Comparison of ENCODE assay signal across 11 cellular contexts in the genomic region with DNA sequence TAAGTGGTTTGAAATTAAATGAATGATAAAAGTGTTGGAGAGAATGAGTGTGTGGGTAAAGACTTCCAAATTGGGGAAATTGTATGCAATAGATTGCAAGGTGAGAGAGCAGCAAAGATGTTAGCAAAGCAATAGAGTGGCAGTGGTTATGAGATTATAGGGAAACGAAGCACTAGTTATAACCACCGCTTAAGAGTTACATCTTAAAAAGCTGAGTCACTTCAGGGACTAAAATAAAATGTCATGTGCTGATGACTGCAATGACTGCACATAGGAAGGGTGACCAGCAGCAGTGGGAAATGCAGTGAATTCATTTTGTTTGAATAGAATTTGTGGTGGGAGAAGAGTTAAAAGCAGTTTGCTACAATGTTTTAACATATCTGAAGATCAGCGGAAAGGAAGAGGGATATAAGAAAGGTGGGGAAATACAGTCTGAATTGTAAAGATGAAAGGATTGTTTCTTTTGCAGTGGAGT.
DNase-seq lines count a peak whose midpoint lies in the region; TF ChIP-seq lines count a peak whose summit lies in the region.
"Had no signal": no experiment of that assay in that cellular context is flagged by ENCODE, and none has a peak within 500 bp of the region (broad histone marks: within the 10 kb centered on the region; RNA-seq: fewer than 3 reads in every experiment).

No MANE protein-coding gene starts in this region.

- in situ Hi-C loops in Caki2 (cut with HindIII; ENCODE audit: low pct_unique_long_range_greater_than_20kb, low sequenced_read_pairs) = no loop called here
- in situ Hi-C loops in mammary epithelial cell (cut with MboI; ENCODE audit: low sequenced_read_pairs in 2 of 2) = loop anchor here (10.0 to 25.0 kb wide), 4 partner anchors 125 to 473 kb away; partner anchors contain the start of gene RAP2B (in 1 of the 2)

- H3K27me3 ChIP-seq in Loucy (ENCODE audit: insufficient read depth, low read length, poor library complexity, severe bottlenecking) (no peaks in the 10 kb centered on the region), mammary epithelial cell (ENCODE audit: insufficient read depth, low read length) (no peaks in the 10 kb centered on the region), H7 (ENCODE audit: control insufficient read depth, insufficient read depth, low read length) (no peaks in the 10 kb centered on the region), stomach (no peaks in the 10 kb centered on the region)

- BruUV-seq in mammary epithelial cell (replicated peaks; lab: Mats Ljungman, UMichigan) = no TSS peak

- H3K9ac ChIP-seq in Loucy (ENCODE audit: low read depth, low read length, poor library complexity, severe bottlenecking) (no peak overlapping the region), mammary epithelial cell (ENCODE audit: insufficient read depth, low read length) (no peak overlapping the region)

- no peaks in the 10 kb centered on the region for H3K36me3 ChIP-seq in Loucy (ENCODE audit: insufficient read depth, low read length)
- no peaks in the 10 kb centered on the region for H3K36me3 ChIP-seq in mammary epithelial cell (ENCODE audit: insufficient read depth, low read length)
- no peaks in the 10 kb centered on the region for H3K36me3 ChIP-seq in H7 (replicated peaks; ENCODE audit: control insufficient read depth, insufficient read depth, low read length)
- no peaks in the 10 kb centered on the region for H3K36me3 ChIP-seq in stomach

- H4K20me1 ChIP-seq in Loucy (ENCODE audit: insufficient read depth, low read length, poor library complexity, severe bottlenecking) = no peaks in the 10 kb centered on the region
- no peaks in the 10 kb centered on the region for H4K20me1 ChIP-seq in mammary epithelial cell (ENCODE audit: insufficient read depth, low read length)

- no peak for TF ChIP-seq EP300 in stomach (IDR thresholded peaks at IDR 0.05)

- DNase-seq in Caki2 (ENCODE audit: low read depth) = peak; percentile 62
- peak; percentile 38 for DNase-seq in mammary epithelial cell
- DNase-seq in lung microvascular endothelial cell (ENCODE audit: low read depth in 2 of 2) = peak; percentile 17 to 81
- no peak for DNase-seq in ecto neural progenitor cell (ENCODE audit: low spot score)
- no peak for DNase-seq in H7
- no peak for DNase-seq in activated T-cell treated with anti-CD3 and anti-CD28 coated beads, Interleukin-2, amount 50 U/mL, for 48 hours
- DNase-seq in stomach = no peak
- DNase-seq: cerebellar nuclear complex, DMS79, Karpas-422 had no signal

- H3K4me3 ChIP-seq in Loucy (ENCODE audit: low read length, poor library complexity, severe bottlenecking) (no peak overlapping the region), mammary epithelial cell (replicated peaks in 1 of 3; ENCODE audit: insufficient read depth in 1 of 3, low read depth in 2 of 3, low read length in 3 of 3) (no peak overlapping the region), H7 (ENCODE audit: insufficient read depth, low read depth, low read length) (no peak overlapping the region), stomach (no peak overlapping the region)

- TF ChIP-seq POLR2A in stomach (IDR thresholded peaks at IDR 0.05) = no peak

- intact Hi-C loops in mammary epithelial cell (cut with micrococcal nuclease) = no loop called here
- intact Hi-C loops in stomach (cut with DNase I; ENCODE audit: low total_unique reads) = no loop called here

- H3K27ac ChIP-seq in mammary epithelial cell (ENCODE audit: insufficient read depth, low read depth, low read length) = no peak overlapping the region
- H3K27ac ChIP-seq in stomach = no peak overlapping the region

- H3F3A ChIP-seq in Loucy (ENCODE audit: low read depth) = no peaks in the 10 kb centered on the region

- WGBS in mammary epithelial cell (ENCODE audit: low coverage, missing lambda C conversion rate) = 85% methylated on average over 3 of the region's 3 CpGs
- 67 to 84% (median 75%) methylated on average over 3 of the region's 3 CpGs for WGBS in stomach, 5 donors

- dilution Hi-C loops in mammary epithelial cell (cut with HindIII; ENCODE audit: low sequenced_read_pairs) = loop anchor here (5.0 kb wide), 1 partner anchor 82 kb away; no protein-coding TSS in a partner anchor

- CTCF ChIA-PET in mammary epithelial cell (lab: Charles Lee; ENCODE audit: low non-redundant PET) = no interaction called here

- no peak for TF ChIP-seq CTCF in Loucy (conservative IDR thresholded peaks at IDR 0.05; ENCODE audit: low read length)
- TF ChIP-seq CTCF in mammary epithelial cell (conservative IDR thresholded peaks at IDR 0.05 in 1 of 2, IDR thresholded peaks at IDR 0.05 in 1 of 2; ENCODE audit: extremely low read depth in 1 of 2, insufficient read depth in 1 of 2, low read depth in 1 of 2, low read length in 2 of 2) = no peak
- no peak for TF ChIP-seq CTCF in stomach (IDR thresholded peaks at IDR 0.05)

- H3K4me1 ChIP-seq in Loucy (ENCODE audit: insufficient read depth, low read length, poor library complexity, severe bottlenecking) (peaks cover 33% of the 10 kb centered on the region), mammary epithelial cell (ENCODE audit: insufficient read depth, low read length) (peaks cover 51% of the 10 kb centered on the region), stomach (peaks cover 0 to 12% (median 3%) of the 10 kb centered on the region in 4 donors)

- peak overlapping the region; percentile 15 for H3K4me2 ChIP-seq in Loucy (ENCODE audit: low read depth, low read length, poor library complexity, severe bottlenecking)
- no peak overlapping the region for H3K4me2 ChIP-seq in mammary epithelial cell (ENCODE audit: insufficient read depth, low read depth, low read length)

- no peak overlapping the region for H2AFZ ChIP-seq in Loucy (ENCODE audit: low read length)
- peak overlapping the region; percentile 46 for H2AFZ ChIP-seq in mammary epithelial cell (ENCODE audit: low read depth, low read length)

- no peaks in the 10 kb centered on the region for H3K9me2 ChIP-seq in Loucy (replicated peaks; ENCODE audit: low read depth, low read length)

- no peaks in the 10 kb centered on the region for H3K79me2 ChIP-seq in Loucy (ENCODE audit: insufficient read depth, low read length)
- H3K79me2 ChIP-seq in mammary epithelial cell (ENCODE audit: insufficient read depth, low read length) = no peaks in the 10 kb centered on the region

- H3K9me3 ChIP-seq in Loucy (ENCODE audit: insufficient read depth, low read depth, low read length) = no peaks in the 10 kb centered on the region
- no peaks in the 10 kb centered on the region for H3K9me3 ChIP-seq in mammary epithelial cell (replicated peaks; ENCODE audit: insufficient read depth, low read length)
- H3K9me3 ChIP-seq in stomach = no peaks in the 10 kb centered on the region

Comparison
In these comparisons a context has a peak if more than half of its experiments do, and no peak if none do; other contexts are left out.
1. DNase-seq: peak in Caki2 (single experiment), mammary epithelial cell (single experiment) and lung microvascular endothelial cell (2 of 2); none in ecto neural progenitor cell (single experiment), H7 (single experiment), activated T-cell treated with anti-CD3 and anti-CD28 coated beads, Interleukin-2, amount 50 U/mL, for 48 hours (0 of 2) and stomach (single experiment).